Comparison of ENCODE assay signal across 8 cellular contexts in the genomic region with DNA sequence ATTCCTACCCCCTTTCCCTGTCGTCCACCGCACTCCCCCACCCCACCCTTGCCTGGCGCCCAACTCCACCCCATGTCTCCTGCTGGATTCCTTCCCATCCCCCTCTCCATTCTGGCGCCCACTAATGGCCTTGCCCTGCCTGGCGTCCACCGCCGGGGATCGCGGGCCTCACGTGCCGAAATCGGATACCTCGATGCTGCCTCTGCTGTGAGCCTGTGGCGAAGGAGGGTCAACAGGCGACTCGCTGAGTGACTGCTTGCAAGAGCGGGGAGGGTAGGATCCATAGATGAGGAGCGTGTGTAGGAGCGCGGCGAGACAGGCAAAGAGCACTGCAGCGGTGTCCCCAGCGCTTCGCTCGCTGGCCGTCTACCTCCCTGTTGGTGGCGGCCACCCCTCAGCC. TPM values are rescaled to one million over a fixed set of nuclear protein-coding genes. Genes with fewer than 3 reads are reported as not detected.
A peak's percentile ranks its signal among the peaks of the same experiment; 100 is the strongest.
DNase-seq lines count a peak whose midpoint lies in the region; TF ChIP-seq lines count a peak whose summit lies in the region.
"Not testable (repeated sequence)": the region's sequence is repeated elsewhere in the genome, so short reads cannot be mapped to it uniquely, and the experiment has no call there.

Gene SPIN2A (minus strand): TSS at position 327 of the 400 bp plus-strand sequence. CDS start 800 bp downstream, outside the sequence.

- BruUV-seq in mammary epithelial cell (replicated peaks; lab: Mats Ljungman, UMichigan), result not testable (repeated sequence)

- not testable (repeated sequence) for H3F3A ChIP-seq in neural progenitor cell (ENCODE audit: low read depth); smooth muscle cell (ENCODE audit: low read depth)

- WGBS in mammary epithelial cell (ENCODE audit: low coverage, missing lambda C conversion rate), result 37% methylated on average over 23 of the region's 27 CpGs
- WGBS in smooth muscle cell (ENCODE audit: low lambda C conversion rate), result 65% methylated on average over 24 of the region's 27 CpGs

- not testable (repeated sequence) for H3K27ac ChIP-seq in mammary epithelial cell (ENCODE audit: insufficient read depth, low read depth, low read length); neural progenitor cell; smooth muscle cell (ENCODE audit: low read depth)
- H3K27ac ChIP-seq in iPS-20b (ENCODE audit: low read length), result peak within 1 kb of the TSS; percentile 70

- H3K79me2 ChIP-seq in mammary epithelial cell (ENCODE audit: insufficient read depth, low read length); neural progenitor cell (ENCODE audit: low read depth); smooth muscle cell (ENCODE audit: low read depth): not testable (repeated sequence)

- H3K9me3 Mint-ChIP-seq in HFFc6, neural progenitor cell: not testable (repeated sequence)

- intact Hi-C loops in mammary epithelial cell (cut with micrococcal nuclease), result not testable (repeated sequence)

- H3K4me2 ChIP-seq in mammary epithelial cell (ENCODE audit: insufficient read depth, low read depth, low read length), result peak within 1 kb of the TSS; percentile 20
- H3K4me2 ChIP-seq in neural progenitor cell, result peak within 1 kb of the TSS; percentile 35
- peak within 1 kb of the TSS; percentile 75 for H3K4me2 ChIP-seq in smooth muscle cell

- not testable (repeated sequence) for H3K27me3 ChIP-seq in mammary epithelial cell (ENCODE audit: insufficient read depth, low read length); iPS-20b (ENCODE audit: insufficient read depth, low read length); neural progenitor cell; smooth muscle cell (ENCODE audit: low read depth)

- H3K27me3 Mint-ChIP-seq in HFFc6 (ENCODE audit: insufficient read depth); neural progenitor cell (ENCODE audit: insufficient read depth, low read depth): not testable (repeated sequence)

- CTCF ChIA-PET in mammary epithelial cell (lab: Charles Lee; ENCODE audit: low non-redundant PET), result not testable (repeated sequence)

- dilution Hi-C loops in mammary epithelial cell (cut with HindIII; ENCODE audit: low sequenced_read_pairs), result not testable (repeated sequence)

- H3K27ac Mint-ChIP-seq in HFFc6, result peak within 1 kb of the TSS; percentile 38
- not testable (repeated sequence) for H3K27ac Mint-ChIP-seq in neural progenitor cell

- H4K20me1 ChIP-seq in mammary epithelial cell (ENCODE audit: insufficient read depth, low read length); neural progenitor cell (ENCODE audit: low read depth); smooth muscle cell (ENCODE audit: low read depth): not testable (repeated sequence)

- peak within 1 kb of the TSS; percentile 16 for H3K4me3 ChIP-seq in AG09309 (ENCODE audit: control insufficient read depth, low read depth, low read length)
- not testable (repeated sequence) for H3K4me3 ChIP-seq in mammary epithelial cell (replicated peaks in 1 of 3; ENCODE audit: insufficient read depth in 1 of 3, low read depth in 2 of 3, low read length in 3 of 3)
- H3K4me3 ChIP-seq in fibroblast of villous mesenchyme (ENCODE audit: low read depth, low read length), result peak within 1 kb of the TSS; percentile 38
- peak within 1 kb of the TSS; percentile 68; the same call in 1 of the 2 replicates for H3K4me3 ChIP-seq in iPS-20b (ENCODE audit: low read length)
- H3K4me3 ChIP-seq in neural progenitor cell, result peak within 1 kb of the TSS; percentile 34
- peak within 1 kb of the TSS; percentile 45 for H3K4me3 ChIP-seq in smooth muscle cell

- H3K4me3 Mint-ChIP-seq in HFFc6, result peak within 1 kb of the TSS; percentile 78; the same call in 1 of the 2 replicates
- H3K4me3 Mint-ChIP-seq in neural progenitor cell, result peak within 1 kb of the TSS; percentile 81

- not testable (repeated sequence) for H2AFZ ChIP-seq in mammary epithelial cell (ENCODE audit: low read depth, low read length); neural progenitor cell (replicated peaks); smooth muscle cell (ENCODE audit: low read depth)

- H3K9ac ChIP-seq in mammary epithelial cell (ENCODE audit: insufficient read depth, low read length); neural progenitor cell; smooth muscle cell (ENCODE audit: low read depth): not testable (repeated sequence)
- peak within 1 kb of the TSS; percentile 71; the same call in 1 of the 2 replicates for H3K9ac ChIP-seq in iPS-20b (ENCODE audit: low read depth, low read length)

- not testable (repeated sequence) for H3K9me3 ChIP-seq in mammary epithelial cell (replicated peaks; ENCODE audit: insufficient read depth, low read length); iPS-20b (ENCODE audit: insufficient read depth, low read depth, low read length); neural progenitor cell (ENCODE audit: low read depth); smooth muscle cell (replicated peaks; ENCODE audit: low read depth)

- TF ChIP-seq CTCF in AG09309 (IDR thresholded peaks at IDR 0.05; ENCODE audit: control insufficient read depth, insufficient read depth, low read depth, low read length, missing control alignments); HFFc6 (IDR thresholded peaks at IDR 0.05); mammary epithelial cell (conservative IDR thresholded peaks at IDR 0.05 in 1 of 2, IDR thresholded peaks at IDR 0.05 in 1 of 2; ENCODE audit: extremely low read depth in 1 of 2, insufficient read depth in 1 of 2, low read depth in 1 of 2, low read length in 2 of 2); fibroblast of villous mesenchyme (IDR thresholded peaks at IDR 0.05; ENCODE audit: insufficient read depth, low read depth, low read length); smooth muscle cell (IDR thresholded peaks at IDR 0.05; ENCODE audit: borderline replicate concordance, insufficient read depth, poor library complexity, severe bottlenecking): not testable (repeated sequence)
- TF ChIP-seq CTCF in neural progenitor cell (IDR thresholded peaks at IDR 0.05), result peak; percentile 14

- H3K36me3 ChIP-seq in mammary epithelial cell (ENCODE audit: insufficient read depth, low read length); iPS-20b (ENCODE audit: insufficient read depth, low read depth, low read length); neural progenitor cell; smooth muscle cell (ENCODE audit: low read depth): not testable (repeated sequence)

- not testable (repeated sequence) for H3K36me3 Mint-ChIP-seq in HFFc6 (ENCODE audit: low read depth); neural progenitor cell

- in situ Hi-C loops in mammary epithelial cell (cut with MboI; ENCODE audit: low sequenced_read_pairs in 2 of 2), result not testable (repeated sequence)

- not testable (repeated sequence) for H3K4me1 ChIP-seq in mammary epithelial cell (ENCODE audit: insufficient read depth, low read length); iPS-20b (ENCODE audit: insufficient read depth, low read length); neural progenitor cell; smooth muscle cell (ENCODE audit: low read depth)

- peaks cover 13% of the 10 kb centered on the region for H3K4me1 Mint-ChIP-seq in HFFc6 (ENCODE audit: low read depth)
- H3K4me1 Mint-ChIP-seq in neural progenitor cell, result not testable (repeated sequence)

- not testable (repeated sequence) for DNase-seq in AG09309 (ENCODE audit: low read depth); HFFc6; mammary epithelial cell; smooth muscle cell (lab: John Stamatoyannopoulos, UW; ENCODE audit: unreplicated experiment)
- DNase-seq in NCI-H526 treated with DMSO at 0.1 percent for 48 hours (lab: John Stamatoyannopoulos, UW) (peak; percentile 17), fibroblast of villous mesenchyme (ENCODE audit: low read depth) (peak; percentile 3), neural progenitor cell (ENCODE audit: low spot score) (peak; percentile 64)

RNA-seq across cellular contexts. Expression of gene SPIN2A, which starts in this region (rescaled TPM):
- 1 to 10 TPM in 1 of 6 experiments, under 1 TPM in 5; 0.33 to 1.0 (median 0.79) TPM for total RNA-seq in HFFc6 (2021; fragmentation: NEBNext Ultra II Directional; extraction: Animal tissue kit (Norgen Biotek cat#: 25700))
- total RNA-seq in mammary epithelial cell, result under 1 TPM; 0.33 to 0.40 TPM
- polyA plus RNA-seq in mammary epithelial cell, result 0.10 TPM
- not detected for polyA minus RNA-seq in mammary epithelial cell
- 1.3 and 1.7 TPM in 2 replicates for total RNA-seq in fibroblast of villous mesenchyme
- 0.26 and 0.99 TPM in 2 replicates for total RNA-seq in neural progenitor cell (ENCODE audit: low replicate concordance)
- total RNA-seq in smooth muscle cell, result 0.22 and 0.54 TPM in 2 replicates
- polyA plus RNA-seq in smooth muscle cell, result 2.2 and 2.6 TPM in 2 replicates

Comparison
In these comparisons a context has a peak if more than half of its experiments do, and no peak if none do; other contexts are left out.
1. Peak in DNase-seq, H3K4me3 ChIP-seq and H3K4me2 ChIP-seq in neural progenitor cell; RNA of the gene not detected or under 1 TPM.
2. H3K4me2 ChIP-seq: peak in every context shown above with its lines; median percentile 75 in smooth muscle cell; 35 in neural progenitor cell; 20 in mammary epithelial cell.